2 cellular contexts compared by ENCODE assay signal in genomic region chr3:32037932-32038271, GRCh38.
TF ChIP-seq lines count a peak whose summit lies in the region.

No MANE protein-coding gene starts in this region.

TF ChIP-seq in IMR-90, 13 proteins besides CTCF, POLR2A, EP300 and RAD21:
- TF ChIP-seq NFE2L2 (IDR thresholded peaks at IDR 0.05; ENCODE audit: low read depth, low read length) (no peak), RCOR1 (IDR thresholded peaks at IDR 0.05; ENCODE audit: insufficient replicate concordance, low read length) (no peak), CEBPB (IDR thresholded peaks at IDR 0.05; ENCODE audit: low read depth, low read length) (no peak), SMC3 (IDR thresholded peaks at IDR 0.05; ENCODE audit: low read depth, low read length) (no peak), BHLHE40 (IDR thresholded peaks at IDR 0.05; ENCODE audit: low read depth, low read length) (no peak), USF2 (IDR thresholded peaks at IDR 0.05; ENCODE audit: low read depth, low read length) (no peak), MAZ (IDR thresholded peaks at IDR 0.05; ENCODE audit: borderline replicate concordance, low read depth, low read length) (no peak), CHD1 (IDR thresholded peaks at IDR 0.05; ENCODE audit: low read depth, low read length) (no peak), RFX5 (IDR thresholded peaks at IDR 0.05; ENCODE audit: low read depth, low read length) (no peak), MXI1 (IDR thresholded peaks at IDR 0.05; ENCODE audit: borderline replicate concordance, low read depth, low read length) (no peak), FOS (IDR thresholded peaks at IDR 0.05; ENCODE audit: low read depth, low read length) (no peak), MAFK (IDR thresholded peaks at IDR 0.05; ENCODE audit: low read depth, low read length) (no peak)
- TF ChIP-seq, protein P1, sequence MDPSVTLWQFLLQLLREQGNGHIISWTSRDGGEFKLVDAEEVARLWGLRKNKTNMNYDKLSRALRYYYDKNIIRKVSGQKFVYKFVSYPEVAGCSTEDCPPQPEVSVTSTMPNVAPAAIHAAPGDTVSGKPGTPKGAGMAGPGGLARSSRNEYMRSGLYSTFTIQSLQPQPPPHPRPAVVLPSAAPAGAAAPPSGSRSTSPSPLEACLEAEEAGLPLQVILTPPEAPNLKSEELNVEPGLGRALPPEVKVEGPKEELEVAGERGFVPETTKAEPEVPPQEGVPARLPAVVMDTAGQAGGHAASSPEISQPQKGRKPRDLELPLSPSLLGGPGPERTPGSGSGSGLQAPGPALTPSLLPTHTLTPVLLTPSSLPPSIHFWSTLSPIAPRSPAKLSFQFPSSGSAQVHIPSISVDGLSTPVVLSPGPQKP (IDR thresholded peaks at IDR 0.05; ENCODE audit: borderline replicate concordance, low read depth, low read length), result no peak

TF ChIP-seq in H1, 55 proteins besides CTCF, POLR2A, EP300 and RAD21:
- TF ChIP-seq TCF12 (IDR thresholded peaks at IDR 0.05; ENCODE audit: low read depth, low read length) (no peak), CHD1 (IDR thresholded peaks at IDR 0.05; ENCODE audit: low read depth, low read length) (no peak), FOSL1 (IDR thresholded peaks at IDR 0.05; ENCODE audit: insufficient read depth, low read depth, low read length) (no peak), SIN3A (conservative IDR thresholded peaks at IDR 0.05 in 1 of 2, IDR thresholded peaks at IDR 0.05 in 1 of 2; ENCODE audit: low read depth in 1 of 2, low read length in 2 of 2) (no peak), JUND (IDR thresholded peaks at IDR 0.05; ENCODE audit: low read length) (no peak), MAFK (IDR thresholded peaks at IDR 0.05; ENCODE audit: low read depth, low read length) (no peak), POLR2AphosphoS5 (IDR thresholded peaks at IDR 0.05; ENCODE audit: low read depth, low read length) (no peak), CHD2 (IDR thresholded peaks at IDR 0.05; ENCODE audit: low read length) (no peak), RXRA (IDR thresholded peaks at IDR 0.05; ENCODE audit: insufficient read depth, low read depth, low read length) (no peak), RBBP5 (IDR thresholded peaks at IDR 0.05; ENCODE audit: borderline replicate concordance, low read depth, low read length) (no peak), SP2 (IDR thresholded peaks at IDR 0.05; ENCODE audit: low read length) (no peak), KDM1A (IDR thresholded peaks at IDR 0.05; ENCODE audit: borderline replicate concordance, low read length) (no peak), EZH2 (IDR thresholded peaks at IDR 0.05; ENCODE audit: low read depth, low read length, severe bottlenecking) (no peak), RNF2 (IDR thresholded peaks at IDR 0.05; ENCODE audit: borderline replicate concordance, low read depth, low read length, missing control alignments, poor library complexity, severe bottlenecking) (no peak), CEBPB (IDR thresholded peaks at IDR 0.05; ENCODE audit: low read depth, low read length) (no peak), CREB1 (IDR thresholded peaks at IDR 0.05) (no peak)
- TF ChIP-seq, protein P2, sequence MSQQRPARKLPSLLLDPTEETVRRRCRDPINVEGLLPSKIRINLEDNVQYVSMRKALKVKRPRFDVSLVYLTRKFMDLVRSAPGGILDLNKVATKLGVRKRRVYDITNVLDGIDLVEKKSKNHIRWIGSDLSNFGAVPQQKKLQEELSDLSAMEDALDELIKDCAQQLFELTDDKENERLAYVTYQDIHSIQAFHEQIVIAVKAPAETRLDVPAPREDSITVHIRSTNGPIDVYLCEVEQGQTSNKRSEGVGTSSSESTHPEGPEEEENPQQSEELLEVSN (IDR thresholded peaks at IDR 0.05), result no peak
